In the genomic region with DNA sequence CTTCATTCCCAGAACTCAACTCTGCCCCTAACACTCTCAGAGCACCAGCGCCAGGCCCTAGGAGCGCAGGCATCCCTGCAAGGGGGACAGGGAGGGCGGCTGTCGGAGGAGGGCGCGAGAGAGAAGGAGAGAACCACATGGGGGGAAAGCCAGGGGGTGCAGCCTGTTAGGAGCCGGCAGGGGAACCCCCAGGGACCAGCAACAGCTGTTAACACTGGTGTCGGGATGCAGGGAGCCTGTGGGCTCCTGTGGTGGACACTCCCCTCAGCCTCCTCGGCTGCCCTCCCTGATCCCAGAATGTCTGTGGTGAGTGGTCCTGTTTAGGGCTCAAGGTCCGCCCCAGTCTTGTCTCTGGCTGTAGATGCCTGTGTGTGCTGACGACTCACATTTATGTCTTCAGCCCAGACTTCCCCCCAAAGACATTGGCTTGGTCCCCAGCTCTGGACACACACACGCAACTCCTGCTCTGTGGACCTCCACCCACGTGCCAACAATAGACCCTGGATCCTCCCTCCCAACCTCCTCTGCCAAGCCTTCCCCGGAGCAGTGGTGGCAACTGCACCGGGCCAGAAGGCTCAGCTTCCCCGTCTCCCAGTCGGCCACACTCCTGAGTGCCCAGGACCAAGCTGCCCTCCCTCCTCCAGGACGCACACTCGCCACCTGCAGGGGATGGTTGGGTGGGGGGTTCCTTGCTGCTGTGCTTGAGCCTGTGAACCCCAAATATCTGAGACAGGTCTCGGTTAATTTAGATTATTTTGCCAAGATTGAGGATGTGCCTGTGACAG, we compare ENCODE assay signal across 12 cellular contexts. TPM values are rescaled to one million over a fixed set of nuclear protein-coding genes. Genes with fewer than 3 reads are reported as not detected.
DNase-seq lines count a peak whose midpoint lies in the region; ATAC-seq and TF ChIP-seq lines count a peak whose summit lies in the region.
"Had no signal": no experiment of that assay in that cellular context is flagged by ENCODE, and none has a peak within 500 bp of the region (broad histone marks: within the 10 kb centered on the region; RNA-seq: fewer than 3 reads in every experiment).

No MANE protein-coding gene starts in this region.

- no peak overlapping the region for H2AK9ac ChIP-seq in IMR-90 (replicated peaks; ENCODE audit: low read depth, low read length, poor library complexity)

- no peak overlapping the region for H2BK20ac ChIP-seq in IMR-90 (ENCODE audit: low read depth, low read length)

- no peak overlapping the region for H3K14ac ChIP-seq in IMR-90 (replicated peaks; ENCODE audit: low read depth, low read length)
- no peak overlapping the region for H3K14ac ChIP-seq in mesenchymal stem cell (ENCODE audit: low read length in 2 of 2)

- dilution Hi-C loops in IMR-90 (cut with HindIII; ENCODE audit: low sequenced_read_pairs, unreplicated experiment) = no loop called here

- H3K36me3 ChIP-seq in CD8-positive, alpha-beta T cell (ENCODE audit: insufficient read depth, low read length) = no peaks in the 10 kb centered on the region
- H3K36me3 ChIP-seq in IMR-90 (ENCODE audit: control insufficient read depth, insufficient read depth, low read length) = no peaks in the 10 kb centered on the region
- H3K36me3 ChIP-seq in mesenchymal stem cell (ENCODE audit: control insufficient read depth in 1 of 2, insufficient read depth in 2 of 2, low read depth in 1 of 2, low read length in 2 of 2) = peaks cover 0 to 9% of the 10 kb centered on the region in 2 experiments

- H3K23ac ChIP-seq in IMR-90 (ENCODE audit: low read depth, low read length) = 0 out of 2 replicates have a peak overlapping the region, but pooled peaks have one; percentile 16
- no peak overlapping the region for H3K23ac ChIP-seq in mesenchymal stem cell (ENCODE audit: low read length in 2 of 2)

- 0% methylated on average over 3 of the region's 20 CpGs; no CpG with 5 or more reads in 1 of the 2 experiments for WGBS in IMR-90 (ENCODE audit: extremely low coverage in 2 of 2, insufficient read length in 1 of 2), 2 experiments
- 72% methylated on average over 20 of the region's 20 CpGs for WGBS in mesenchymal stem cell

- peak; percentile 48 for TF ChIP-seq CTCF in CD8-positive, alpha-beta T cell (IDR thresholded peaks at IDR 0.05)
- TF ChIP-seq CTCF in IMR-90 (conservative IDR thresholded peaks at IDR 0.05; ENCODE audit: low read depth, low read length) (peak; percentile 42), choroid plexus epithelial cell (conservative IDR thresholded peaks at IDR 0.05; ENCODE audit: low read depth, low read length) (peak; percentile 38), CD14-positive monocyte (IDR thresholded peaks at IDR 0.05) (no peak)

- no peak overlapping the region for H2BK12ac ChIP-seq in mesenchymal stem cell (ENCODE audit: low read length in 2 of 2)

- no peak overlapping the region for H2BK5ac ChIP-seq in IMR-90 (ENCODE audit: low read depth, low read length, poor library complexity, severe bottlenecking)
- H2BK5ac ChIP-seq in mesenchymal stem cell (ENCODE audit: low read depth, low read length, poor library complexity, severe bottlenecking) = no peak overlapping the region

- peaks cover 60% of the 10 kb centered on the region for H3K4me1 ChIP-seq in CD8-positive, alpha-beta T cell (ENCODE audit: insufficient read depth, low read length)
- H3K4me1 ChIP-seq in IMR-90 (ENCODE audit: control insufficient read depth, insufficient read depth, low read length) (no peaks in the 10 kb centered on the region; the same call in 1 of the 2 replicates), mesenchymal stem cell (ENCODE audit: control insufficient read depth, insufficient read depth, low read depth, low read length) (peaks cover 3% of the 10 kb centered on the region)

- no peak overlapping the region for H3K4ac ChIP-seq in IMR-90 (ENCODE audit: low read depth, low read length)
- H3K4ac ChIP-seq in mesenchymal stem cell (ENCODE audit: low read depth in 1 of 2, low read length in 2 of 2) = no peak overlapping the region

- no peak overlapping the region for H2BK15ac ChIP-seq in IMR-90 (ENCODE audit: low read depth, low read length)
- H2BK15ac ChIP-seq in mesenchymal stem cell (ENCODE audit: low read depth, poor library complexity, severe bottlenecking) = peak overlapping the region; percentile 31

- H3K27me3 Mint-ChIP-seq in CD8-positive, alpha-beta T cell (ENCODE audit: low read depth) = no peaks in the 10 kb centered on the region
- H3K27me3 Mint-ChIP-seq in CD14-positive monocyte (ENCODE audit: low read depth in 3 of 3) = peaks cover 28 to 61% (median 28%) of the 10 kb centered on the region in 3 donors

- TF ChIP-seq RAD21 in IMR-90 (IDR thresholded peaks at IDR 0.05; ENCODE audit: low read length) = peak; percentile 26; the same call in 1 of the 2 replicates

- no peak overlapping the region for H3K4me3 Mint-ChIP-seq in CD8-positive, alpha-beta T cell
- peak overlapping the region in 1 of 2 donors; percentile 59 for H3K4me3 Mint-ChIP-seq in CD14-positive monocyte

- no peak overlapping the region for H3K27ac ChIP-seq in CD8-positive, alpha-beta T cell (ENCODE audit: low read depth, low read length)
- no peak overlapping the region for H3K27ac ChIP-seq in IMR-90 (ENCODE audit: insufficient read depth, low read length)
- H3K27ac ChIP-seq in mesenchymal stem cell (ENCODE audit: low read length, poor library complexity, severe bottlenecking) = no peak overlapping the region

- in situ Hi-C loops in IMR-90 (cut with MboI; ENCODE audit: low sequenced_read_pairs) = loop anchor here (10.0 kb wide), 2 partner anchors 55 to 155 kb away; partner anchors contain the start of gene PTDSS2

- H4K5ac ChIP-seq in IMR-90 (ENCODE audit: low read depth, low read length) = no peak overlapping the region

- no peak overlapping the region for H4K91ac ChIP-seq in IMR-90 (ENCODE audit: insufficient read depth, low read depth, low read length)
- H4K91ac ChIP-seq in mesenchymal stem cell (ENCODE audit: low read length) = no peak overlapping the region

- TF ChIP-seq POLR2A in IMR-90 (IDR thresholded peaks at IDR 0.05; ENCODE audit: low read depth, low read length) = no peak

- peaks cover 56% of the 10 kb centered on the region for H3K4me1 Mint-ChIP-seq in CD8-positive, alpha-beta T cell (ENCODE audit: low read depth)
- peaks cover 20% of the 10 kb centered on the region for H3K4me1 Mint-ChIP-seq in CD14-positive monocyte

- H3K4me3 ChIP-seq in CD8-positive, alpha-beta T cell (ENCODE audit: low read depth, low read length) = no peak overlapping the region
- H3K4me3 ChIP-seq in IMR-90 (ENCODE audit: insufficient read depth, low read depth, low read length) (no peak overlapping the region), choroid plexus epithelial cell (ENCODE audit: low read depth, low read length) (no peak overlapping the region), mesenchymal stem cell (ENCODE audit: insufficient read depth in 1 of 2, low read depth in 1 of 2, low read length in 2 of 2) (no peak overlapping the region)

- H3K9me3 Mint-ChIP-seq in CD8-positive, alpha-beta T cell = no peaks in the 10 kb centered on the region
- H3K9me3 Mint-ChIP-seq in CD14-positive monocyte = peaks cover 0 to 3% (median 0%) of the 10 kb centered on the region in 7 donors

- H3K79me1 ChIP-seq in IMR-90 (ENCODE audit: low read depth in 1 of 2, low read length in 2 of 2) (no peaks in the 10 kb centered on the region), mesenchymal stem cell (replicated peaks; ENCODE audit: low read length, poor library complexity, severe bottlenecking) (no peaks in the 10 kb centered on the region)

- no peak overlapping the region for H3K56ac ChIP-seq in IMR-90 (ENCODE audit: extremely low read depth, insufficient read depth, low read length)

- no peaks in the 10 kb centered on the region for H3K9me3 ChIP-seq in CD8-positive, alpha-beta T cell (ENCODE audit: low read length)
- H3K9me3 ChIP-seq in IMR-90 (ENCODE audit: control insufficient read depth, insufficient read depth, low read length) (no peaks in the 10 kb centered on the region), mesenchymal stem cell (ENCODE audit: control insufficient read depth, low read length) (no peaks in the 10 kb centered on the region)

- no peak overlapping the region for H3K27ac Mint-ChIP-seq in CD8-positive, alpha-beta T cell
- peak overlapping the region in 1 of 7 donors; percentile 28 for H3K27ac Mint-ChIP-seq in CD14-positive monocyte

- intact Hi-C loops in CD8-positive, alpha-beta T cell (cut with DNase I, micrococcal nuclease) = no loop called here
- intact Hi-C loops in IMR-90 (cut with micrococcal nuclease) = no loop called here
- intact Hi-C loops in CD14-positive monocyte (cut with micrococcal nuclease) = loop anchor here in 1 of 2 donors (10.0 kb wide), 1 partner anchor 55 kb away; no protein-coding TSS in a partner anchor

- peak in 2 of 7 experiments; percentile 57 to 72 for DNase-seq in CD8-positive, alpha-beta T cell
- DNase-seq in IMR-90 (peak; percentile 28), choroid plexus epithelial cell (ENCODE audit: low read depth) (peak; percentile 20), mesenchymal stem cell (no peak), Ammon's horn (ENCODE audit: low spot score) (no peak), CD14-positive monocyte (ENCODE audit: low spot score) (no peak), kidney glomerular epithelial cell (lab: John Stamatoyannopoulos, UW) (no peak)
- DNase-seq: activated CD8-positive, alpha-beta memory T cell treated with anti-CD3 and anti-CD28 coated beads, Interleukin-2, amount 50 U/mL, for 4 hours; NCI-H187 treated with DMSO at 0.1 percent for 48 hours had no signal

- H3K9me1 ChIP-seq in IMR-90 (ENCODE audit: insufficient read depth, low read length) = no peaks in the 10 kb centered on the region

- no TSS peak for BruUV-seq in IMR-90 (replicated peaks; lab: Mats Ljungman, UMichigan)

- H4K20me1 ChIP-seq in IMR-90 (ENCODE audit: insufficient read depth, low read length) = no peaks in the 10 kb centered on the region

- POLR2A ChIA-PET in CD8-positive, alpha-beta T cell (lab: Charles Lee) = interaction anchor here (0.7 to 3.5 kb wide), 8 partner anchors 9 to 55 kb away, joined by 3 to 10 read pairs (median 4); partner anchors contain the start of genes NLRP6 and PGGHG
- POLR2A ChIA-PET in IMR-90 (lab: Charles Lee; ENCODE audit: unreplicated experiment) = no interaction called here

- H2AK5ac ChIP-seq in IMR-90 (ENCODE audit: low read depth, low read length) = no peak overlapping the region; the same call in 1 of the 2 replicates
- no peak overlapping the region for H2AK5ac ChIP-seq in mesenchymal stem cell (ENCODE audit: low read length, severe bottlenecking)

- H3K9ac ChIP-seq in IMR-90 (ENCODE audit: low read depth, low read length) (no peak overlapping the region), mesenchymal stem cell (ENCODE audit: low read length) (no peak overlapping the region)

- peak; percentile 59 for ATAC-seq in CD8-positive, alpha-beta T cell
- ATAC-seq in IMR-90 (ENCODE audit: low read depth) (peak; percentile 40), HG03439 (IDR thresholded peaks at IDR 0.05; ENCODE audit: unreplicated experiment) (no peak)

- H4K8ac ChIP-seq in IMR-90 (ENCODE audit: low read depth in 2 of 2, low read length in 2 of 2) = no peak overlapping the region
- H4K8ac ChIP-seq in mesenchymal stem cell (ENCODE audit: low read length) = no peak overlapping the region

- H3K27me3 ChIP-seq in CD8-positive, alpha-beta T cell (ENCODE audit: insufficient read depth, low read length) = no peaks in the 10 kb centered on the region
- peaks cover 8% of the 10 kb centered on the region for H3K27me3 ChIP-seq in IMR-90 (ENCODE audit: control insufficient read depth, insufficient read depth, low read length)
- peaks cover 0 to 49% of the 10 kb centered on the region in 2 experiments for H3K27me3 ChIP-seq in mesenchymal stem cell (ENCODE audit: control insufficient read depth in 1 of 2, insufficient read depth in 1 of 2, low read length in 2 of 2)

- no peak overlapping the region for H2BK120ac ChIP-seq in IMR-90 (ENCODE audit: low read depth, low read length)
- H2BK120ac ChIP-seq in mesenchymal stem cell (ENCODE audit: low read depth, low read length) = no peak overlapping the region

- H2AFZ ChIP-seq in IMR-90 (replicated peaks; ENCODE audit: low read length, poor library complexity) = no peak overlapping the region
- H2AFZ ChIP-seq in mesenchymal stem cell (ENCODE audit: low read depth, low read length) = no peak overlapping the region

- H3K18ac ChIP-seq in IMR-90 (ENCODE audit: low read depth, low read length) = no peak overlapping the region
- no peak overlapping the region for H3K18ac ChIP-seq in mesenchymal stem cell (ENCODE audit: low read depth in 1 of 2, low read length in 2 of 2)

- H3K36me3 Mint-ChIP-seq in CD8-positive, alpha-beta T cell = peaks cover 3% of the 10 kb centered on the region
- no peaks in the 10 kb centered on the region for H3K36me3 Mint-ChIP-seq in CD14-positive monocyte

- H3K4me2 ChIP-seq in IMR-90 (ENCODE audit: low read depth, low read length) (peak overlapping the region; percentile 8; the same call in 1 of the 2 replicates), mesenchymal stem cell (ENCODE audit: low read length, poor library complexity, severe bottlenecking) (no peak overlapping the region)

- CTCF ChIA-PET in CD8-positive, alpha-beta T cell (lab: Charles Lee) = interaction anchor here (1.2 to 3.6 kb wide), 6 partner anchors 9 to 64 kb away, joined by 3 to 25 read pairs (median 4); partner anchors contain the start of gene NLRP6
- CTCF ChIA-PET in IMR-90 (lab: Yijun Ruan, JAX) = no interaction called here

RNA-seq across cellular contexts. Expression of gene IFITM5, which starts 0.8 kb away (rescaled TPM):
- not detected for total RNA-seq in CD8-positive, alpha-beta T cell
- not detected in 2 replicates for total RNA-seq in IMR-90 (2012; rRNA removed)
- polyA plus RNA-seq in IMR-90 (2012; rRNA removed) (not detected in 2 replicates), CD14-positive monocyte (not detected)
- not detected in 2 replicates for polyA plus RNA-seq in IMR-90 (2012; cell fraction: cytosol; rRNA removed)
- polyA plus RNA-seq in IMR-90 (2012; cell fraction: nucleus; rRNA removed; ENCODE audit: low replicate concordance) = not detected in 2 replicates
- polyA plus RNA-seq in mesenchymal stem cell (2013, experiment 1 of 2) = not detected
- not detected for polyA plus RNA-seq in mesenchymal stem cell (2013, experiment 2 of 2)
- total RNA-seq: dermis microvascular lymphatic vessel endothelial cell, SK-MEL-5 had no signal

RNA-seq across cellular contexts. Expression of gene IFITM2, which starts 7.5 kb away (rescaled TPM):
- total RNA-seq in CD8-positive, alpha-beta T cell = 100 to 1,000 TPM; 283 to 295 TPM
- 26.4 and 31.2 TPM in 2 replicates for total RNA-seq in IMR-90 (2012; rRNA removed)
- polyA plus RNA-seq in IMR-90 (2012; rRNA removed) = 564 and 600 TPM in 2 replicates
- 588 and 1,067 TPM in 2 replicates for polyA plus RNA-seq in IMR-90 (2012; cell fraction: cytosol; rRNA removed)
- 95.2 and 139 TPM in 2 replicates for polyA plus RNA-seq in IMR-90 (2012; cell fraction: nucleus; rRNA removed; ENCODE audit: low replicate concordance)
- polyA plus RNA-seq in mesenchymal stem cell (2013, experiment 1 of 2) = 1,548 TPM
- 1,588 TPM for polyA plus RNA-seq in mesenchymal stem cell (2013, experiment 2 of 2)
- polyA plus RNA-seq in CD14-positive monocyte = 1,000 to 10,000 TPM in 1 of 2 donors, 100 to 1,000 TPM in 1; 625 to 1,147 TPM

RNA-seq across cellular contexts. Expression of gene PGGHG, which starts 11.2 kb away (rescaled TPM):
- 100 to 1,000 TPM; 902 to 919 TPM for total RNA-seq in CD8-positive, alpha-beta T cell
- 1.4 and 1.8 TPM in 2 replicates for total RNA-seq in IMR-90 (2012; rRNA removed)
- 16.2 and 17.0 TPM in 2 replicates for polyA plus RNA-seq in IMR-90 (2012; rRNA removed)
- polyA plus RNA-seq in IMR-90 (2012; cell fraction: cytosol; rRNA removed) = 2.1 and 3.3 TPM in 2 replicates
- polyA plus RNA-seq in IMR-90 (2012; cell fraction: nucleus; rRNA removed; ENCODE audit: low replicate concordance) = 170 and 305 TPM in 2 replicates
- 35.9 TPM for polyA plus RNA-seq in mesenchymal stem cell (2013, experiment 1 of 2)
- 33.3 TPM for polyA plus RNA-seq in mesenchymal stem cell (2013, experiment 2 of 2)
- 1 to 10 TPM; 1.6 to 2.1 TPM for polyA plus RNA-seq in CD14-positive monocyte

RNA-seq across cellular contexts. Expression of gene IFITM1, which starts 13.7 kb away (rescaled TPM):
- total RNA-seq in CD8-positive, alpha-beta T cell = 100 to 1,000 TPM; 223 to 251 TPM
- total RNA-seq in IMR-90 (2012; rRNA removed) = 14.4 and 24.2 TPM in 2 replicates
- polyA plus RNA-seq in IMR-90 (2012; rRNA removed) (67.5 and 68.9 TPM in 2 replicates), CD14-positive monocyte (10 to 100 TPM; 26.0 to 36.3 TPM)
- 54.7 and 163 TPM in 2 replicates for polyA plus RNA-seq in IMR-90 (2012; cell fraction: cytosol; rRNA removed)
- polyA plus RNA-seq in IMR-90 (2012; cell fraction: nucleus; rRNA removed; ENCODE audit: low replicate concordance) = 25.1 and 28.0 TPM in 2 replicates
- polyA plus RNA-seq in mesenchymal stem cell (2013, experiment 1 of 2) = 395 TPM
- polyA plus RNA-seq in mesenchymal stem cell (2013, experiment 2 of 2) = 368 TPM

RNA-seq across cellular contexts. Expression of gene IFITM3, which starts 20.5 kb away (rescaled TPM):
- 1 to 10 TPM; 6.3 to 7.1 TPM for total RNA-seq in CD8-positive, alpha-beta T cell
- 40.9 and 52.5 TPM in 2 replicates for total RNA-seq in IMR-90 (2012; rRNA removed)
- polyA plus RNA-seq in IMR-90 (2012; rRNA removed) (906 and 1,008 TPM in 2 replicates), CD14-positive monocyte (100 to 1,000 TPM; 445 to 637 TPM)
- 803 and 1,768 TPM in 2 replicates for polyA plus RNA-seq in IMR-90 (2012; cell fraction: cytosol; rRNA removed)
- 153 and 347 TPM in 2 replicates for polyA plus RNA-seq in IMR-90 (2012; cell fraction: nucleus; rRNA removed; ENCODE audit: low replicate concordance)
- polyA plus RNA-seq in mesenchymal stem cell (2013, experiment 1 of 2) = 2,969 TPM
- polyA plus RNA-seq in mesenchymal stem cell (2013, experiment 2 of 2) = 2,910 TPM

Comparison
In these comparisons a context has a peak if more than half of its experiments do, and no peak if none do; other contexts are left out.
1. DNase-seq: peak in IMR-90 (single experiment) and choroid plexus epithelial cell (single experiment); none in mesenchymal stem cell (single experiment), Ammon's horn (single experiment), CD14-positive monocyte (single experiment) and kidney glomerular epithelial cell (single experiment).
2. RNA of gene PGGHG, which starts 11.2 kb away (total RNA-seq): 902 to 919 TPM in CD8-positive, alpha-beta T cell; 1.4 to 1.8 TPM in IMR-90; every median in the first group is over 100 times any median in the second.